Comparison of ENCODE assay signal across 12 cellular contexts in genomic region chr3:185330238-185330637, GRCh38. TPM values are rescaled to one million over a fixed set of nuclear protein-coding genes. Genes with fewer than 3 reads are reported as not detected.
DNase-seq lines count a peak whose midpoint lies in the region; TF ChIP-seq lines count a peak whose summit lies in the region.
"Had no signal": no experiment of that assay in that cellular context is flagged by ENCODE, and none has a peak within 500 bp of the region (broad histone marks: within the 10 kb centered on the region; RNA-seq: fewer than 3 reads in every experiment).

No MANE protein-coding gene starts in this region.

- peaks cover 0 to 4% (median 3%) of the 10 kb centered on the region in 3 donors for H3K27me3 Mint-ChIP-seq in CD14-positive monocyte (ENCODE audit: low read depth in 3 of 3)
- no peaks in the 10 kb centered on the region for H3K27me3 Mint-ChIP-seq in nephron (ENCODE audit: low read depth)
- peaks cover 1% of the 10 kb centered on the region for H3K27me3 Mint-ChIP-seq in activated CD4-positive, alpha-beta memory T cell treated with anti-CD3 and anti-CD28 coated beads for 36 hours

- H3K4me1 Mint-ChIP-seq in CD14-positive monocyte (peaks cover 41% of the 10 kb centered on the region), nephron (peaks cover 25% of the 10 kb centered on the region)
- peaks cover 2% of the 10 kb centered on the region for H3K4me1 Mint-ChIP-seq in activated CD4-positive, alpha-beta memory T cell treated with anti-CD3 and anti-CD28 coated beads for 36 hours (ENCODE audit: low read depth)

- H3K9me3 Mint-ChIP-seq in CD14-positive monocyte (peaks cover 0 to 6% (median 4%) of the 10 kb centered on the region in 7 donors), nephron (no peaks in the 10 kb centered on the region)
- H3K9me3 Mint-ChIP-seq in activated CD4-positive, alpha-beta memory T cell treated with anti-CD3 and anti-CD28 coated beads for 36 hours = no peaks in the 10 kb centered on the region

- POLR2A ChIA-PET in activated CD4-positive, alpha-beta memory T cell treated with anti-CD3 and anti-CD28 coated beads for 36 hours (lab: Charles Lee) = no interaction called here

- H3K36me3 ChIP-seq in OCI-LY3 (replicated peaks; ENCODE audit: low read depth, low read length) = no peaks in the 10 kb centered on the region
- H3K36me3 ChIP-seq: prostate gland had no signal

- CTCF ChIA-PET in activated CD4-positive, alpha-beta memory T cell treated with anti-CD3 and anti-CD28 coated beads for 36 hours (lab: Charles Lee) = interaction anchor here (2.0 kb wide), 1 partner anchor 22 kb away, joined by 6 read pairs; no protein-coding TSS in a partner anchor

- intact Hi-C loops in CD14-positive monocyte (cut with micrococcal nuclease) = no loop called here
- intact Hi-C loops in activated CD4-positive, alpha-beta memory T cell treated with anti-CD3 and anti-CD28 coated beads for 36 hours (cut with micrococcal nuclease) = no loop called here

- H3K4me2 ChIP-seq in OCI-LY3 (ENCODE audit: low read length) = peak overlapping the region; percentile 27; the same call in 1 of the 2 replicates

- no peak overlapping the region for H3K4me3 ChIP-seq in OCI-LY3 (ENCODE audit: low read length)
- H3K4me3 ChIP-seq: prostate gland had no signal

- H4K20me1 ChIP-seq in OCI-LY3 (ENCODE audit: insufficient read depth, low read length) = no peaks in the 10 kb centered on the region

- no peak overlapping the region for H2AFZ ChIP-seq in OCI-LY3 (ENCODE audit: low read depth, low read length)

- H3K9me3 ChIP-seq in OCI-LY3 (ENCODE audit: insufficient read depth, low read length) = no peaks in the 10 kb centered on the region
- H3K9me3 ChIP-seq: prostate gland had no signal

- TF ChIP-seq CTCF in CD14-positive monocyte (IDR thresholded peaks at IDR 0.05) (no peak), OCI-LY3 (IDR thresholded peaks at IDR 0.05; ENCODE audit: low read depth, low read length) (no peak), nephron (IDR thresholded peaks at IDR 0.05; ENCODE audit: unreplicated experiment in 3 of 3) (no peak), GM13976 (IDR thresholded peaks at IDR 0.05; ENCODE audit: borderline replicate concordance, control extremely low read depth, extremely low read depth, insufficient read depth, missing control alignments) (no peak)

- H3K9ac ChIP-seq in OCI-LY3 (ENCODE audit: low read length) = no peak overlapping the region

- H3K27ac ChIP-seq in OCI-LY3 (ENCODE audit: low read length) (no peak overlapping the region), epithelial cell of prostate (peak overlapping the region; percentile 87)
- H3K27ac ChIP-seq: prostate gland had no signal

- no peaks in the 10 kb centered on the region; the same call in 1 of the 2 replicates for H3K27me3 ChIP-seq in OCI-LY3 (ENCODE audit: low read depth, low read length)

- H3K36me3 Mint-ChIP-seq in CD14-positive monocyte (peaks cover 3% of the 10 kb centered on the region in 2 donors), nephron (ENCODE audit: low read depth) (no peaks in the 10 kb centered on the region)
- no peaks in the 10 kb centered on the region for H3K36me3 Mint-ChIP-seq in activated CD4-positive, alpha-beta memory T cell treated with anti-CD3 and anti-CD28 coated beads for 36 hours

- DNase-seq in CD14-positive monocyte (ENCODE audit: low spot score) (peak; percentile 58), epithelial cell of prostate (ENCODE audit: low read depth, low spot score) (no peak), NCI-H1694 treated with DMSO at 0.1 percent for 48 hours (lab: John Stamatoyannopoulos, UW) (no peak), GM13976 (ENCODE audit: low spot score) (no peak), NCI-H146 (lab: John Stamatoyannopoulos, UW) (no peak)
- no peak for DNase-seq in activated CD4-positive, alpha-beta memory T cell treated with anti-CD3 and anti-CD28 coated beads for 36 hours
- DNase-seq: NCI-H1694, NCI-H524 treated with DMSO at 0.1 percent for 48 hours, T-helper 9 cell had no signal

- H3K79me2 ChIP-seq in OCI-LY3 (ENCODE audit: low read length) = no peaks in the 10 kb centered on the region

- in situ Hi-C loops in GM13976 (cut with MboI; ENCODE audit: low sequenced_read_pairs, unreplicated experiment) = no loop called here

- H3K27ac Mint-ChIP-seq in CD14-positive monocyte = peak overlapping the region; percentile 90 to 98 (median 95)
- peak overlapping the region in 2 of 3 experiments; percentile 58 to 61 for H3K27ac Mint-ChIP-seq in nephron
- H3K27ac Mint-ChIP-seq in activated CD4-positive, alpha-beta memory T cell treated with anti-CD3 and anti-CD28 coated beads for 36 hours = no peak overlapping the region

- peak overlapping the region; percentile 28 to 90 for H3K4me3 Mint-ChIP-seq in CD14-positive monocyte
- peak overlapping the region in 1 of 3 experiments; percentile 33 for H3K4me3 Mint-ChIP-seq in nephron
- H3K4me3 Mint-ChIP-seq in activated CD4-positive, alpha-beta memory T cell treated with anti-CD3 and anti-CD28 coated beads for 36 hours = no peak overlapping the region

- peaks cover 33% of the 10 kb centered on the region for H3K4me1 ChIP-seq in OCI-LY3 (ENCODE audit: low read length)
- H3K4me1 ChIP-seq: prostate gland had no signal

RNA-seq across cellular contexts. Expression of gene MAP3K13, which starts 32.7 kb away (rescaled TPM):
- 10 to 100 TPM; 30.9 to 34.2 TPM for polyA plus RNA-seq in CD14-positive monocyte
- 10 to 100 TPM; 10.6 to 12.4 TPM for total RNA-seq in activated CD4-positive, alpha-beta memory T cell treated with anti-CD3 and anti-CD28 coated beads for 36 hours
